13 cellular contexts compared by ENCODE assay signal in the genomic region with DNA sequence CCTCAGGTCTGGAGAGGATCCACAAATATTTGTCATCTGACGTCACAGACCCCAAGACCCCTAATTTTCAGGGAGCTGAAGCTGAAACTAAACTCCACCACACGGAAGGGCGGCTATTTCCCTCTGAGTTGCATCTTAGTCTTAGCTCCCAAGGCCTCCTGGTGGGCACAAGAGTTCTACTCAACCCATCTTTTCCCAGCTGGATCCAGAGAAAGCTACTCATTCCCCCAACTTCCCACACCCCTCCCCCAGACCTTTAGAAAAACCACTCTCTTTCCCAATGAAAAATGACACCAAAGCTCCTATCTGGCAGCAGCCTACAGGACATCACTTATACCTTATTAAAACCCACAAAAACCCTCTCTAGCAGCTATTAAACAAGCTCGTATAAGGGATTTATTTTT.
A peak's percentile ranks its signal among the peaks of the same experiment; 100 is the strongest.
DNase-seq lines count a peak whose midpoint lies in the region; ATAC-seq and TF ChIP-seq lines count a peak whose summit lies in the region.
"Had no signal": no experiment of that assay in that cellular context is flagged by ENCODE, and none has a peak within 500 bp of the region (broad histone marks: within the 10 kb centered on the region; RNA-seq: fewer than 3 reads in every experiment).

No MANE protein-coding gene starts in this region.

- intact Hi-C loops in Caco-2 (cut with micrococcal nuclease; ENCODE audit: unreplicated experiment) = no loop called here

- H2AFZ ChIP-seq in H9 (ENCODE audit: low read length) = no peak overlapping the region

- no peak overlapping the region for H2BK5ac ChIP-seq in H9 (ENCODE audit: insufficient read length, low read length)

- peaks cover 23% of the 10 kb centered on the region for H3K4me1 Mint-ChIP-seq in Caco-2 (ENCODE audit: low read depth, unreplicated experiment)
- peaks cover 9 to 16% of the 10 kb centered on the region in 2 experiments for H3K4me1 Mint-ChIP-seq in H9
- peaks cover 5% of the 10 kb centered on the region for H3K4me1 Mint-ChIP-seq in T-helper 17 cell

- H3K4ac ChIP-seq in H9 (ENCODE audit: low read depth, low read length) = no peak overlapping the region

- no peaks in the 10 kb centered on the region for H3K79me2 ChIP-seq in H9 (ENCODE audit: insufficient read depth, low read length)

- H2BK12ac ChIP-seq in H9 (ENCODE audit: insufficient read length, low read depth, low read length) = no peak overlapping the region

- TF ChIP-seq CTCF in Caco-2 (IDR thresholded peaks at IDR 0.05; ENCODE audit: insufficient read depth in 1 of 2, low read depth in 1 of 2, low read length in 1 of 2, severe bottlenecking in 1 of 2, unreplicated experiment in 1 of 2) (no peak), H9 (conservative IDR thresholded peaks at IDR 0.05) (peak; percentile 31; the same call in 2 of the 3 replicates), gastroesophageal sphincter (IDR thresholded peaks at IDR 0.05) (no peak)

- H3K4me1 ChIP-seq in Caco-2 (peaks cover 34% of the 10 kb centered on the region), H9 (ENCODE audit: insufficient read depth, low read length) (no peaks in the 10 kb centered on the region), gastroesophageal sphincter (no peaks in the 10 kb centered on the region)
- H3K4me1 ChIP-seq: SJSA1 had no signal

- BruUV-seq in Caco-2 (replicated peaks; lab: Mats Ljungman, UMichigan) = no TSS peak

- H2BK20ac ChIP-seq in H9 (ENCODE audit: low read depth, low read length, poor library complexity, severe bottlenecking) = no peak overlapping the region

- no peak overlapping the region for H4K91ac ChIP-seq in H9 (ENCODE audit: insufficient read length, low read depth, low read length)

- H3K14ac ChIP-seq in H9 (ENCODE audit: insufficient read depth, low read length) = no peak overlapping the region

- no peak overlapping the region for H4K8ac ChIP-seq in H9 (replicated peaks; ENCODE audit: insufficient read length, low read depth, low read length)

- H3K4me3 Mint-ChIP-seq in Caco-2 (ENCODE audit: unreplicated experiment) (no peak overlapping the region), H9 (no peak overlapping the region), T-helper 17 cell (no peak overlapping the region)
- H3K4me3 Mint-ChIP-seq: CD14-positive monocyte had no signal

- H2BK15ac ChIP-seq in H9 (ENCODE audit: low read depth, low read length) = no peak overlapping the region

- no peak overlapping the region for H3K4me3 ChIP-seq in Caco-2 (ENCODE audit: low read depth, low read length)
- H3K4me3 ChIP-seq in gastroesophageal sphincter = no peak overlapping the region
- H3K4me3 ChIP-seq: HAP-1, SJSA1 had no signal

- CTCF ChIA-PET in Caco-2 (lab: Charles Lee) = no interaction called here

- TF ChIP-seq POLR2A in gastroesophageal sphincter (IDR thresholded peaks at IDR 0.05) = no peak

- H3K27ac ChIP-seq in H9 (ENCODE audit: insufficient read length, low read depth, low read length) (no peak overlapping the region), gastroesophageal sphincter (no peak overlapping the region)
- H3K27ac ChIP-seq: SJSA1 had no signal

- no peak overlapping the region for H3K18ac ChIP-seq in H9 (ENCODE audit: insufficient read length, low read depth, low read length)

- H3K56ac ChIP-seq in H9 (ENCODE audit: insufficient read length, low read depth, low read length) = no peak overlapping the region

- no peak overlapping the region for H2BK120ac ChIP-seq in H9 (ENCODE audit: low read depth, low read length, poor library complexity, severe bottlenecking)

- WGBS in H9 (ENCODE audit: extremely low coverage, insufficient read length, low lambda C conversion rate) = no CpG with 5 or more reads among the region's 4 CpGs
- 50 to 70% methylated on average over 1 to 2 of the region's 4 CpGs for WGBS in gastroesophageal sphincter (ENCODE audit: low coverage in 1 of 2), 2 donors

- no peaks in the 10 kb centered on the region for H3K79me1 ChIP-seq in H9 (ENCODE audit: insufficient read depth, low read depth, low read length, poor library complexity, severe bottlenecking)

- H3K27me3 ChIP-seq in Caco-2 (replicated peaks; ENCODE audit: control insufficient read depth, insufficient read depth, low read length) = no peaks in the 10 kb centered on the region
- H3K27me3 ChIP-seq in H9 (ENCODE audit: insufficient read depth, low read length) = no peaks in the 10 kb centered on the region
- H3K27me3 ChIP-seq in gastroesophageal sphincter = no peaks in the 10 kb centered on the region
- H3K27me3 ChIP-seq: SJSA1 had no signal

- peak overlapping the region; percentile 79 for H3K27ac Mint-ChIP-seq in Caco-2 (ENCODE audit: unreplicated experiment)
- 0 out of 7 replicates have a peak overlapping the region, but pooled peaks of 1 of the 3 experiments have one; percentile 25 for H3K27ac Mint-ChIP-seq in H9
- H3K27ac Mint-ChIP-seq in T-helper 17 cell = no peak overlapping the region
- H3K27ac Mint-ChIP-seq: CD14-positive monocyte had no signal

- H3K36me3 ChIP-seq in Caco-2 (ENCODE audit: control insufficient read depth, insufficient read depth, low read length) (no peaks in the 10 kb centered on the region), gastroesophageal sphincter (no peaks in the 10 kb centered on the region)
- H3K36me3 ChIP-seq: HAP-1, SJSA1 had no signal

- no peak for TF ChIP-seq EP300 in gastroesophageal sphincter (IDR thresholded peaks at IDR 0.05)

- no peaks in the 10 kb centered on the region for H4K20me1 ChIP-seq in H9 (ENCODE audit: control insufficient read depth, insufficient read depth, insufficient read length)

- no peak overlapping the region for H3K9ac ChIP-seq in H9 (ENCODE audit: extremely low read depth, insufficient read length, low read length)

- H3K23ac ChIP-seq in H9 (ENCODE audit: insufficient read length, low read depth, low read length) = no peak overlapping the region

- no peaks in the 10 kb centered on the region for H3K27me3 Mint-ChIP-seq in Caco-2 (ENCODE audit: insufficient read depth, unreplicated experiment)
- no peaks in the 10 kb centered on the region for H3K27me3 Mint-ChIP-seq in H9 (ENCODE audit: low read depth)
- H3K27me3 Mint-ChIP-seq in T-helper 17 cell = peaks cover 28% of the 10 kb centered on the region

- no peak overlapping the region for H3T11ph ChIP-seq in H9 (ENCODE audit: low read length)

- no peak for ATAC-seq in T-helper 17 cell
- no peak for ATAC-seq in gastroesophageal sphincter
- ATAC-seq in GM19328 (IDR thresholded peaks at IDR 0.05; ENCODE audit: unreplicated experiment) = no peak

- H3K9me3 Mint-ChIP-seq in Caco-2 (ENCODE audit: unreplicated experiment) = no peaks in the 10 kb centered on the region
- no peaks in the 10 kb centered on the region for H3K9me3 Mint-ChIP-seq in H9

- H3K4me2 ChIP-seq in H9 (ENCODE audit: insufficient read depth, insufficient read length, low read length) = no peak overlapping the region

- H3K23me2 ChIP-seq in H9 (ENCODE audit: insufficient read length, low read depth, low read length, poor library complexity, severe bottlenecking) = no peaks in the 10 kb centered on the region

- H4K5ac ChIP-seq in H9 (ENCODE audit: insufficient read length, low read depth, low read length) = no peak overlapping the region

- no peak overlapping the region for H2AK5ac ChIP-seq in H9 (ENCODE audit: insufficient read length, low read length)

- H3K9me3 ChIP-seq in Caco-2 (no peaks in the 10 kb centered on the region), H9 (ENCODE audit: control insufficient read depth, low read depth, low read length) (no peaks in the 10 kb centered on the region), T-helper 17 cell (ENCODE audit: control insufficient read depth, low read length, poor library complexity, severe bottlenecking) (no peaks in the 10 kb centered on the region), gastroesophageal sphincter (no peaks in the 10 kb centered on the region)
- H3K9me3 ChIP-seq: HAP-1, SJSA1 had no signal

- no peaks in the 10 kb centered on the region for H3K36me3 Mint-ChIP-seq in Caco-2 (ENCODE audit: insufficient read depth, unreplicated experiment)
- no peaks in the 10 kb centered on the region for H3K36me3 Mint-ChIP-seq in H9 (ENCODE audit: insufficient read depth in 1 of 3, low read depth in 3 of 3)
- H3K36me3 Mint-ChIP-seq in T-helper 17 cell (ENCODE audit: low read depth) = no peaks in the 10 kb centered on the region
- H3K36me3 Mint-ChIP-seq: CD14-positive monocyte had no signal

- POLR2A ChIA-PET in Caco-2 (lab: Charles Lee) = no interaction called here

- DNase-seq in Caco-2 (no peak), H9 (peak; percentile 35), NCI-H524 (lab: John Stamatoyannopoulos, UW) (peak; percentile 82 to 85), iPS DF 19.7 (ENCODE audit: low read depth, low spot score) (peak; percentile 40), T-helper 17 cell (no peak)
- DNase-seq: KBM-7, NCI-H146, NCI-H2081 treated with DMSO at 0.1 percent for 48 hours had no signal

Comparison
In these comparisons a context has a peak if more than half of its experiments do, and no peak if none do; other contexts are left out.
1. DNase-seq: peak in H9 (single experiment), NCI-H524 (2 of 2) and iPS DF 19.7 (single experiment); none in Caco-2 (0 of 2) and T-helper 17 cell (0 of 3).